In the genomic region with DNA sequence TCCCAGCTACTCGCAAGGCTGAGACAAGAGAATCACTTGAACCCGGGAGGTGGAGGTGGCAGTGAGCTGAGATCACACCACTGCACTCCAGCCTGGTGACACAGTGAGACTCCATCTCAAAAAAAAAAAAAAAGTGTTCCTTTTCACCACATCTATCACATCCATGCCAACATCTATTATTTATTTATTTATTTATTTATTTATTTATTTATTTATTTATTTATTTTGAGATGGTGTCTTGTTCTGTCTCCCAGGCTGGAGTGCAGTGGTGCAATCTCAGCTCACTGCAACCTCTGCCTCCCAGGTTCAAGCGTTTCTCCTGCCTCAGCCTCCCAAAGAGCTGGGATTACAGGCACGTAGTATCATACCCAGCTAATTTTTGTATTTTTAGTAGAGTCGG, we compare ENCODE assay signal across 5 cellular contexts. TPM values are rescaled to one million over a fixed set of nuclear protein-coding genes. Genes with fewer than 3 reads are reported as not detected.
"Had no signal": no experiment of that assay in that cellular context is flagged by ENCODE, and none has a peak within 500 bp of the region (broad histone marks: within the 10 kb centered on the region; RNA-seq: fewer than 3 reads in every experiment).

No MANE protein-coding gene starts in this region.

RNA-seq across cellular contexts. Expression of gene UGT3A1, which starts 28.4 kb away (rescaled TPM):
- polyA plus RNA-seq: immature natural killer cell; keratinocyte; lung; mammary epithelial cell; naive thymus-derived CD4-positive, alpha-beta T cell had no signal

RNA-seq across cellular contexts. Expression of gene UGT3A2, which starts 47.1 kb away (rescaled TPM):
- polyA plus RNA-seq: mammary epithelial cell had no signal
